In genomic region chr3:114290911-114291901, GRCh38 we compare ENCODE assay signal across 8 cellular contexts. TPM values are rescaled to one million over a fixed set of nuclear protein-coding genes. Genes with fewer than 3 reads are reported as not detected.
DNase-seq lines count a peak whose midpoint lies in the region; ATAC-seq, FAIRE-seq and TF ChIP-seq lines count a peak whose summit lies in the region.

No MANE protein-coding gene starts in this region.

- H3K9me3 Mint-ChIP-seq in activated naive CD8-positive, alpha-beta T cell treated with anti-CD3 and anti-CD28 coated beads, Interleukin-2, amount 10 ng/mL, durations not matched to agents 7 days and 5 days = no peaks in the 10 kb centered on the region

- H3K9me3 ChIP-seq in HEK293 (ENCODE audit: control insufficient read depth, insufficient read depth, low read depth, low read length) = no peaks in the 10 kb centered on the region

- no peaks in the 10 kb centered on the region for H3K27me3 Mint-ChIP-seq in activated naive CD8-positive, alpha-beta T cell treated with anti-CD3 and anti-CD28 coated beads, Interleukin-2, amount 10 ng/mL, durations not matched to agents 7 days and 5 days

- H3K4me3 ChIP-seq in HEK293 (ENCODE audit: low read depth, low read length) = no peak overlapping the region

- peaks cover 20% of the 10 kb centered on the region for H3K4me1 Mint-ChIP-seq in activated naive CD8-positive, alpha-beta T cell treated with anti-CD3 and anti-CD28 coated beads, Interleukin-2, amount 10 ng/mL, durations not matched to agents 7 days and 5 days

- DNase-seq in GM12892 (ENCODE audit: insufficient read length) (peak; percentile 57), M059J (ENCODE audit: low read depth) (peak; percentile 50), T follicular helper cell (ENCODE audit: low read depth) (peak; percentile 93), hypothalamus (lab: John Stamatoyannopoulos, UW) (peak in 30 of 51 donors; percentile 2 to 40 (median 10)), hippocampal formation (lab: John Stamatoyannopoulos, UW) (no peak)
- peak; percentile 89 for DNase-seq in activated naive CD8-positive, alpha-beta T cell treated with anti-CD3 and anti-CD28 coated beads, Interleukin-2, amount 10 ng/mL, durations not matched to agents 7 days and 5 days
- peak; percentile 79 to 92 for DNase-seq in stimulated activated CD4-positive, alpha-beta T cell treated with anti-CD3 and anti-CD28 coated beads, Interleukin-12 subunit alpha, Interleukin-12 subunit beta, amount 100 ng/mL, for 24 hours (ENCODE audit: low read depth in 2 of 2)

- H3K4me1 ChIP-seq in HEK293 (ENCODE audit: control insufficient read depth, insufficient read depth, low read length) = no peaks in the 10 kb centered on the region

- no peak for TF ChIP-seq POLR2A in GM12892 (IDR thresholded peaks at IDR 0.05; ENCODE audit: low read depth, low read length)

- no peaks in the 10 kb centered on the region for H3K36me3 ChIP-seq in HEK293 (ENCODE audit: control insufficient read depth in 2 of 2, insufficient read depth in 1 of 2, low read length in 2 of 2)

- TF ChIP-seq CTCF in HEK293 (tag by site-specific recombination; IDR thresholded peaks at IDR 0.05) = peak; percentile 38; the same call in 1 of the 2 replicates

- peak; percentile 87 for ATAC-seq in activated naive CD8-positive, alpha-beta T cell treated with anti-CD3 and anti-CD28 coated beads, Interleukin-2, amount 10 ng/mL, durations not matched to agents 7 days and 5 days (ENCODE audit: low read depth)

- FAIRE-seq in GM12892 (lab: Jason Lieb, UNC) = peak; percentile 97

- POLR2A ChIA-PET in HEK293 (lab: Yijun Ruan, JAX) = no interaction called here
- POLR2A ChIA-PET in activated naive CD8-positive, alpha-beta T cell treated with anti-CD3 and anti-CD28 coated beads, Interleukin-2, amount 10 ng/mL, durations not matched to agents 7 days and 5 days (lab: Charles Lee) = interaction anchor here (0.8 to 2.1 kb wide), 5 partner anchors 16 to 77 kb away, joined by 3 to 15 read pairs (median 4); no protein-coding TSS in a partner anchor

- H3K4me3 Mint-ChIP-seq in activated naive CD8-positive, alpha-beta T cell treated with anti-CD3 and anti-CD28 coated beads, Interleukin-2, amount 10 ng/mL, durations not matched to agents 7 days and 5 days = peak overlapping the region; percentile 75

- CTCF ChIA-PET in HEK293 (lab: Yijun Ruan, JAX) = interaction anchor here (0.6 to 1.6 kb wide), 23 partner anchors 8 to 1524 kb away, joined by 3 to 7 read pairs (median 3); no protein-coding TSS in a partner anchor

- H3K27ac ChIP-seq in HEK293 (ENCODE audit: extremely low read depth, low read depth, low read length) = no peak overlapping the region

- H3K27ac Mint-ChIP-seq in activated naive CD8-positive, alpha-beta T cell treated with anti-CD3 and anti-CD28 coated beads, Interleukin-2, amount 10 ng/mL, durations not matched to agents 7 days and 5 days = peak overlapping the region; percentile 90

- H3K36me3 Mint-ChIP-seq in activated naive CD8-positive, alpha-beta T cell treated with anti-CD3 and anti-CD28 coated beads, Interleukin-2, amount 10 ng/mL, durations not matched to agents 7 days and 5 days = peaks cover 2% of the 10 kb centered on the region

TF ChIP-seq in HEK293, 187 proteins besides CTCF, POLR2A, EP300 and RAD21 (continues in another document):
- TF ChIP-seq, protein P1, sequence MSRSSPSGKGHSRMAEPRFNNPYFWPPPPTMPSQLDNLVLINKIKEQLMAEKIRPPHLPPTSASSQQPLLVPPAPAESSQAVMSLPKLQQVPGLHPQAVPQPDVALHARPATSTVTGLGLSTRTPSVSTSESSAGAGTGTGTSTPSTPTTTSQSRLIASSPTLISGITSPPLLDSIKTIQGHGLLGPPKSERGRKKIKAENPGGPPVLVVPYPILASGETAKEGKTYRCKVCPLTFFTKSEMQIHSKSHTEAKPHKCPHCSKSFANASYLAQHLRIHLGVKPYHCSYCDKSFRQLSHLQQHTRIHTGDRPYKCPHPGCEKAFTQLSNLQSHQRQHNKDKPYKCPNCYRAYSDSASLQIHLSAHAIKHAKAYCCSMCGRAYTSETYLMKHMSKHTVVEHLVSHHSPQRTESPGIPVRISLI (tag by site-specific recombination; IDR thresholded peaks at IDR 0.05) = no peak
- TF ChIP-seq ZNF148 (tag by site-specific recombination; IDR thresholded peaks at IDR 0.05; ENCODE audit: borderline replicate concordance) = no peak
- TF ChIP-seq ZSCAN23 (tag by site-specific recombination; IDR thresholded peaks at IDR 0.05) = no peak
- no peak for TF ChIP-seq ZNF140 (tag by site-specific recombination; IDR thresholded peaks at IDR 0.05)
- TF ChIP-seq RBAK (tag by site-specific recombination; IDR thresholded peaks at IDR 0.05) = no peak
- no peak for TF ChIP-seq SP3 (tag by site-specific recombination; IDR thresholded peaks at IDR 0.05)
- TF ChIP-seq ZNF174 (tag by site-specific recombination; IDR thresholded peaks at IDR 0.05) = no peak
- TF ChIP-seq, protein P2, sequence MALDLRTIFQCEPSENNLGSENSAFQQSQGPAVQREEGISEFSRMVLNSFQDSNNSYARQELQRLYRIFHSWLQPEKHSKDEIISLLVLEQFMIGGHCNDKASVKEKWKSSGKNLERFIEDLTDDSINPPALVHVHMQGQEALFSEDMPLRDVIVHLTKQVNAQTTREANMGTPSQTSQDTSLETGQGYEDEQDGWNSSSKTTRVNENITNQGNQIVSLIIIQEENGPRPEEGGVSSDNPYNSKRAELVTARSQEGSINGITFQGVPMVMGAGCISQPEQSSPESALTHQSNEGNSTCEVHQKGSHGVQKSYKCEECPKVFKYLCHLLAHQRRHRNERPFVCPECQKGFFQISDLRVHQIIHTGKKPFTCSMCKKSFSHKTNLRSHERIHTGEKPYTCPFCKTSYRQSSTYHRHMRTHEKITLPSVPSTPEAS (tag by site-specific recombination; IDR thresholded peaks at IDR 0.05) = no peak
- peak; percentile 28; the same call in 1 of the 2 replicates for TF ChIP-seq ZNF654 (tag by site-specific recombination; IDR thresholded peaks at IDR 0.05; ENCODE audit: low read depth)
- no peak for TF ChIP-seq ZNF548 (tag by site-specific recombination; IDR thresholded peaks at IDR 0.05)
- TF ChIP-seq GLI4 (tag by site-specific recombination; IDR thresholded peaks at IDR 0.05) = no peak
- no peak for TF ChIP-seq PRDM10 (tag by site-specific recombination; IDR thresholded peaks at IDR 0.05)

RNA-seq across cellular contexts. Expression of gene TIGIT, which starts 2.6 kb away (rescaled TPM):
- polyA plus RNA-seq in GM12892 (2012; ENCODE audit: missing spikeins) = 10.9 TPM
- not detected in 2 replicates for total RNA-seq in M059J (2014; rRNA removed; shearing (Covaris generic))
- total RNA-seq in activated naive CD8-positive, alpha-beta T cell treated with anti-CD3 and anti-CD28 coated beads, Interleukin-2, amount 10 ng/mL, durations not matched to agents 7 days and 5 days = 10 to 100 TPM; 35.5 to 42.4 TPM

RNA-seq across cellular contexts. Expression of gene ZNF80, which starts 53.8 kb away (rescaled TPM):
- not detected for polyA plus RNA-seq in GM12892 (2012; ENCODE audit: missing spikeins)
- not detected in 2 replicates for total RNA-seq in M059J (2014; rRNA removed; shearing (Covaris generic))
- total RNA-seq in activated naive CD8-positive, alpha-beta T cell treated with anti-CD3 and anti-CD28 coated beads, Interleukin-2, amount 10 ng/mL, durations not matched to agents 7 days and 5 days = 1 to 10 TPM; 5.1 to 5.3 TPM

Comparison
In these comparisons a context has a peak if more than half of its experiments do, and no peak if none do; other contexts are left out.
1. DNase-seq: peak in GM12892 (single experiment), M059J (single experiment), T follicular helper cell (single experiment), activated naive CD8-positive, alpha-beta T cell treated with anti-CD3 and anti-CD28 coated beads, Interleukin-2, amount 10 ng/mL, durations not matched to agents 7 days and 5 days (single experiment), hypothalamus (30 of 51) and stimulated activated CD4-positive, alpha-beta T cell treated with anti-CD3 and anti-CD28 coated beads, Interleukin-12 subunit alpha, Interleukin-12 subunit beta, amount 100 ng/mL, for 24 hours (2 of 2); none in hippocampal formation (0 of 2).
2. RNA of gene TIGIT, which starts 2.6 kb away (total RNA-seq): 35.5 to 42.4 TPM in activated naive CD8-positive, alpha-beta T cell treated with anti-CD3 and anti-CD28 coated beads, Interleukin-2, amount 10 ng/mL, durations not matched to agents 7 days and 5 days; not detected in M059J; every median in the first group is over 10 times any median in the second.